In the genomic region with DNA sequence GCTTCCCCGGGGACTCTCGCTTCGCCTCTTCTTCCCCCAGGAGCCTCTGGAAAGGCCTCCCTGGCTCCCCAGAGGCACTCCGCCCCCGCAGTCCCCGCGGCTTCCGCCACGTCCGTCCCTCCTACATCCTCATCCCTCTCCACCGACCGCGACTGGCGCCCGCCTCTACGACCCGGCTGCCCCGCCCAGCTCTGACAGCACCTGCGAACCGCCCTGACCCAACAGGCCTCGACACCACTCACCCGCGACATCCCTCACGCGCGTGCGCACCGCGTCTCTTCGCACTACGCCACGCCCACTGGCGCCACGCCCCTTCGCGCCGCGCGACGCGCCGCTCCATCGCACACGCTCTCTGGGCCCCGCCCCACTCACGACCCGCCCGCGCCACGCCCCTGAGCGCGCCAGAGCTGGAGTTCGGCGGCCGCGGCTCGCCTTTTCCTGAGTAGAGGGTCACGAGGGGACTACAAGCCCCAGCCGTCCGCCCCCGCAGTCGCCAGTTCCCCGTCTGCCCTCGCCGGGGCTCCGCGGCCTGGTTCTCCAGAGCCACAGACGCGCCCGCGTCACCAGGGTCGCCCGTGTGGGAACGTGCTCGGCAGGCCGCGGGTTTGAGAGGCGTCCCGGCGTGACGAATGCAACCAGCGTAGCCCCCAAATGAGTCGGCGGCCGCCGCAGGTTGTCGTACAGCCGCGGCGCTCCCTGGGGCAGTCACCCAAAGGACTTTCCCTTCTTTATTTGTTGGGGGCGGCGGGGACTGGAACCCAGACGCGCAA, we compare ENCODE assay signal across 9 cellular contexts. TPM values are rescaled to one million over a fixed set of nuclear protein-coding genes. Genes with fewer than 3 reads are reported as not detected.
A peak's percentile ranks its signal among the peaks of the same experiment; 100 is the strongest.
DNase-seq lines count a peak whose midpoint lies in the region; ATAC-seq, FAIRE-seq and TF ChIP-seq lines count a peak whose summit lies in the region.
"Had no signal": no experiment of that assay in that cellular context is flagged by ENCODE, and none has a peak within 500 bp of the region (broad histone marks: within the 10 kb centered on the region; RNA-seq: fewer than 3 reads in every experiment).

No MANE protein-coding gene starts in this region.

- ATAC-seq in HG03439 (IDR thresholded peaks at IDR 0.05; ENCODE audit: unreplicated experiment) = peak; percentile 86

- no peaks in the 10 kb centered on the region for H3K36me3 ChIP-seq in BE2C

- no peaks in the 10 kb centered on the region; the same call in 1 of the 2 replicates for H3K4me1 ChIP-seq in BE2C

- DNase-seq in BE2C = peak; percentile 99
- peak; percentile 59 for DNase-seq in GM19239 (ENCODE audit: insufficient read length, low spot score)
- peak; percentile 93 for DNase-seq in NCI-H460 (ENCODE audit: extremely low read depth, low read depth)
- DNase-seq in activated CD4-positive, alpha-beta T cell treated with anti-CD3 and anti-CD28 coated beads for 1 hour = peak; percentile 98
- peak; percentile 25 to 56 for DNase-seq in cerebellar nuclear complex (lab: John Stamatoyannopoulos, UW)
- DNase-seq in kidney glomerular epithelial cell (lab: John Stamatoyannopoulos, UW) = peak; percentile 85
- peak; percentile 95 for DNase-seq in stimulated activated CD4-positive, alpha-beta T cell treated with anti-CD3 and anti-CD28 coated beads, Interleukin-15, amount 100 ng/mL, for 48 hours (ENCODE audit: low read depth in 2 of 2)

- H3K27me3 ChIP-seq in BE2C = no peaks in the 10 kb centered on the region

- FAIRE-seq in GM19239 (lab: Jason Lieb, UNC) = peak; percentile 92
- FAIRE-seq: colon had no signal

- H3K4me3 ChIP-seq in BE2C (ENCODE audit: low read depth, low read length) = peak overlapping the region; percentile 67

- no peak for TF ChIP-seq CTCF in BE2C (IDR thresholded peaks at IDR 0.05; ENCODE audit: low read depth, low read length)

- H3K9me3 ChIP-seq in BE2C = no peaks in the 10 kb centered on the region

RNA-seq across cellular contexts. Expression of a gene that starts 56.2 kb away (rescaled TPM):
- polyA plus RNA-seq in BE2C (2012; ENCODE audit: insufficient read depth, insufficient read length, low read depth) = 4.2 TPM
- 4.1 and 5.3 TPM in 2 replicates for total RNA-seq in NCI-H460 (2014; rRNA removed; shearing (Covaris generic))
- 0.31 and 2.0 TPM in 2 replicates for polyA plus RNA-seq in NCI-H460 (2014; cell fraction: nucleus; rRNA removed)

Comparison
In these comparisons a context has a peak if more than half of its experiments do, and no peak if none do; other contexts are left out.
1. Peak in every context shown above with its lines: DNase-seq, ATAC-seq and H3K4me3 ChIP-seq.
2. DNase-seq: peak in every context shown above with its lines; median percentile 99 in BE2C; 98 in activated CD4-positive, alpha-beta T cell treated with anti-CD3 and anti-CD28 coated beads for 1 hour; 95 in stimulated activated CD4-positive, alpha-beta T cell treated with anti-CD3 and anti-CD28 coated beads, Interleukin-15, amount 100 ng/mL, for 48 hours; 93 in NCI-H460; 85 in kidney glomerular epithelial cell; 59 in GM19239; 40 in cerebellar nuclear complex.